Comparison of ENCODE assay signal across 29 cellular contexts in the genomic region with DNA sequence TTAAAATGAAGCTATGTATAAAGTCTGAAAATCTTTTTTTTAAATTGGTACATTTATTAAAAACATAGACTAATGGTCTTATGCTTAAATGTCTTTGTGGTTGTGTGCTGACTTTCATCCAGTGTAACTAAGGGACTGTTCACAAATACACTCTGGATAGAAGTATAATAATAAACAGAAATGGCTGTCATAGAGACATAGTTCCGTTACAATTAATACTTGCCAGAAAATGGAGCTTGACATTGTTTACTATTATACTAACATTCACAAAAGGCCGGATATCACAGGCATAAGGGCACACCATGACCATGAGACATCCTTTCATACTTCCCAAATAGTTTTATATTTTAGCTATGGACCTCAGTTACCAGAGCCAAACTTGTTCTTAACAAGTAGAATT.
"Had no signal": no experiment of that assay in that cellular context is flagged by ENCODE, and none has a peak within 500 bp of the region (broad histone marks: within the 10 kb centered on the region; RNA-seq: fewer than 3 reads in every experiment).

No MANE protein-coding gene starts in this region.

- H3K27me3 ChIP-seq: stomach, suprapubic skin, testis, thyroid gland, tibial artery, tibial nerve, transverse colon, upper lobe of left lung, upper lobe of right lung, uterus, vagina had no signal

- H3K27ac Mint-ChIP-seq: stimulated activated effector memory CD8-positive, alpha-beta T cell treated with anti-CD3 and anti-CD28 coated beads, Interleukin-12 subunit alpha, Interleukin-12 subunit beta, amount 100 ng/mL, for 72 hours; stimulated activated memory B cell treated with anti-CD40 and anti-IgM and Interleukin-4, amounts not matched to agents 10 μg/mL and 1 μg/mL and 100 μg/mL, for 72 hours; stimulated activated naive B cell treated with anti-CD40 and anti-IgM and Interleukin-4, amounts not matched to agents 10 μg/mL and 1 μg/mL and 100 μg/mL, for 72 hours; stimulated activated naive CD8-positive, alpha-beta T cell treated with anti-CD3 and anti-CD28 coated beads, Interleukin-15, amount 100 ng/mL, for 72 hours; stimulated activated naive CD8-positive, alpha-beta T cell treated with anti-CD3 and anti-CD28 coated beads, Interleukin-15, Interleukin-2, amounts not matched to agents 100 ng/mL and 50 ng/mL, for 24 hours; type B pancreatic cell had no signal

- ATAC-seq: stimulated activated effector memory CD8-positive, alpha-beta T cell treated with anti-CD3 and anti-CD28 coated beads, Interleukin-12 subunit alpha, Interleukin-12 subunit beta, amount 100 ng/mL, for 72 hours; stimulated activated memory B cell treated with anti-CD40 and anti-IgM and Interleukin-4, amounts not matched to agents 10 μg/mL and 1 μg/mL and 100 μg/mL, for 72 hours; stimulated activated naive B cell treated with anti-CD40 and anti-IgM and Interleukin-4, amounts not matched to agents 10 μg/mL and 1 μg/mL and 100 μg/mL, for 72 hours; stimulated activated naive CD8-positive, alpha-beta T cell treated with anti-CD3 and anti-CD28 coated beads, Interleukin-15, amount 100 ng/mL, for 72 hours; stimulated activated naive CD8-positive, alpha-beta T cell treated with anti-CD3 and anti-CD28 coated beads, Interleukin-15, Interleukin-2, amounts not matched to agents 100 U/mL and 50 U/mL, for 24 hours; upper lobe of right lung had no signal

- H3K27ac ChIP-seq: stomach, suprapubic skin, testis, thoracic aorta, thyroid gland, tibial artery, tibial nerve, transverse colon, upper lobe of left lung, upper lobe of right lung, uterus, vagina had no signal

- H3K4me1 ChIP-seq: stomach, suprapubic skin, testis, thyroid gland, tibial nerve, transverse colon, upper lobe of left lung, upper lobe of right lung, uterus, vagina had no signal

- FAIRE-seq: urothelium cell line had no signal

- H3K36me3 Mint-ChIP-seq: stimulated activated effector memory CD8-positive, alpha-beta T cell treated with anti-CD3 and anti-CD28 coated beads, Interleukin-12 subunit alpha, Interleukin-12 subunit beta, amount 100 ng/mL, for 72 hours had no signal

- H3K27me3 Mint-ChIP-seq: stimulated activated memory B cell treated with anti-CD40 and anti-IgM and Interleukin-4, amounts not matched to agents 10 μg/mL and 1 μg/mL and 100 μg/mL, for 72 hours; stimulated activated naive B cell treated with anti-CD40 and anti-IgM and Interleukin-4, amounts not matched to agents 10 μg/mL and 1 μg/mL and 100 μg/mL, for 72 hours; stimulated activated naive CD8-positive, alpha-beta T cell treated with anti-CD3 and anti-CD28 coated beads, Interleukin-15, amount 100 ng/mL, for 72 hours; stimulated activated naive CD8-positive, alpha-beta T cell treated with anti-CD3 and anti-CD28 coated beads, Interleukin-15, Interleukin-2, amounts not matched to agents 100 ng/mL and 50 ng/mL, for 24 hours; type B pancreatic cell had no signal

- H3K4me3 ChIP-seq: stomach, suprapubic skin, testis, thoracic aorta, thyroid gland, tibial artery, tibial nerve, transverse colon, upper lobe of left lung, upper lobe of right lung, uterus, vagina had no signal

- H3K9me3 ChIP-seq: testis, thoracic aorta, thyroid gland, upper lobe of right lung, uterus, vagina had no signal

- H3K4me3 Mint-ChIP-seq: stimulated activated effector memory CD8-positive, alpha-beta T cell treated with anti-CD3 and anti-CD28 coated beads, Interleukin-12 subunit alpha, Interleukin-12 subunit beta, amount 100 ng/mL, for 72 hours; stimulated activated memory B cell treated with anti-CD40 and anti-IgM and Interleukin-4, amounts not matched to agents 10 μg/mL and 1 μg/mL and 100 μg/mL, for 72 hours; stimulated activated naive B cell treated with anti-CD40 and anti-IgM and Interleukin-4, amounts not matched to agents 10 μg/mL and 1 μg/mL and 100 μg/mL, for 72 hours; stimulated activated naive CD8-positive, alpha-beta T cell treated with anti-CD3 and anti-CD28 coated beads, Interleukin-15, amount 100 ng/mL, for 72 hours; stimulated activated naive CD8-positive, alpha-beta T cell treated with anti-CD3 and anti-CD28 coated beads, Interleukin-15, Interleukin-2, amounts not matched to agents 100 ng/mL and 50 ng/mL, for 24 hours; type B pancreatic cell had no signal

- H3K36me3 ChIP-seq: stomach, suprapubic skin, thoracic aorta, thyroid gland, tibial artery, tibial nerve, transverse colon, upper lobe of left lung, upper lobe of right lung, uterus, vagina had no signal

- DNase-seq: stimulated activated CD4-positive, alpha-beta T cell treated with anti-CD3 and anti-CD28 coated beads, Interleukin-2, amount 100 ng/mL, for 48 hours; stimulated activated CD4-positive, alpha-beta T cell treated with anti-CD3 and anti-CD28 coated beads, Interleukin-4, amount 100 ng/mL, for 1 hour; stimulated activated CD4-positive, alpha-beta T cell treated with anti-CD3 and anti-CD28 coated beads, Interleukin-4, amount 100 ng/mL, for 24 hours; stimulated activated CD4-positive, alpha-beta T cell treated with anti-CD3 and anti-CD28 coated beads, Interleukin-4, amount 100 ng/mL, for 4 hours; stimulated activated CD8-positive, alpha-beta memory T cell treated with anti-CD3 and anti-CD28 coated beads, Interleukin-4, amount 100 ng/mL, for 48 hours; stimulated activated naive B cell treated with anti-CD40 and anti-IgM and Interleukin-4, amounts not matched to agents 10 μg/mL and 1 μg/mL and 100 μg/mL, for 72 hours; stimulated activated naive CD4-positive, alpha-beta T cell; stimulated activated naive CD4-positive, alpha-beta T cell treated with Interleukin-2 at 50 U/mL for 16 hours; stimulated activated naive CD8-positive, alpha-beta T cell treated with anti-CD3 and anti-CD28 coated beads, Interleukin-15, amount 100 ng/mL, for 72 hours; stimulated activated naive CD8-positive, alpha-beta T cell treated with anti-CD3 and anti-CD28 coated beads, Interleukin-15, Interleukin-2, amounts not matched to agents 100 U/mL and 50 U/mL, for 24 hours; stomach; substantia nigra; testis; thyroid gland; tibial artery; transverse colon; trophoblast cell; upper lobe of left lung; upper lobe of right lung; uterus had no signal
